Comparison of ENCODE assay signal across 8 cellular contexts in the genomic region with DNA sequence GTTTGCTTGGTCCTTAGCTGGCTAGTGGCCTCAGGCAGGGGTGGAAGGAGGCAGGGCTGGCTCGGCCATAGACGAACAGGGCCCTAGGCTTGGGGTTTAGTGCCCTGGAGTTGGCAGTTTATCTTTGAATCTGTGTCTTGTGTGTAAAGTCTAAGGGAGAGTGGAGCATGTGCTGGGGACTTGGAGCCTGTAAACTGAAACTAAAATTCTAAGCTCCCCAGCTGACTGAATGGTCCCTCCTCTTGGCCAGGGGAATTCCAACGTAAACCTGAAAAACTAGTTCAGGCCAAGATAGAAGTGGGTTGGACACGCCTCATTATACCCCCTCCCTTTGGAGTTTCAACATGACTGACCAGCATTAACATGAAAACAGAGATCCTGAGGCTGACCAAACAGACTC. TPM values are rescaled to one million over a fixed set of nuclear protein-coding genes. Genes with fewer than 3 reads are reported as not detected.
DNase-seq lines count a peak whose midpoint lies in the region; ATAC-seq and TF ChIP-seq lines count a peak whose summit lies in the region.

No MANE protein-coding gene starts in this region.

- intact Hi-C loops in right lobe of liver (cut with DNase I), result no loop called here

- 0 out of 2 replicates have a peak overlapping the region, but pooled peaks have one; percentile 21 for H3K27ac ChIP-seq in SJSA1
- peak overlapping the region in 1 of 3 donors; percentile 29 for H3K27ac ChIP-seq in right lobe of liver

- H3K27me3 Mint-ChIP-seq in activated CD8-positive, alpha-beta T cell treated with anti-CD3 and anti-CD28 coated beads, Interleukin-2, amount 10 ng/mL, durations not matched to agents 7 days and 5 days (ENCODE audit: low read depth), result no peaks in the 10 kb centered on the region

- no peak overlapping the region for H3K4me3 ChIP-seq in SJSA1
- H3K4me3 ChIP-seq in right lobe of liver, result no peak overlapping the region

- no peak for DNase-seq in SJSA1 (ENCODE audit: low read depth in 1 of 2, low spot score in 2 of 2)
- no peak for DNase-seq in right lobe of liver
- no peak for DNase-seq in 8988T
- DNase-seq in occipital lobe (lab: John Stamatoyannopoulos, UW), result no peak
- DNase-seq in UCSD-AML1 (lab: John Stamatoyannopoulos, UW; ENCODE audit: unreplicated experiment), result no peak
- DNase-seq in activated CD8-positive, alpha-beta T cell treated with anti-CD3 and anti-CD28 coated beads, Interleukin-2, amount 10 ng/mL, durations not matched to agents 7 days and 5 days, result no peak

- H3K4me3 Mint-ChIP-seq in activated CD8-positive, alpha-beta T cell treated with anti-CD3 and anti-CD28 coated beads, Interleukin-2, amount 10 ng/mL, durations not matched to agents 7 days and 5 days, result no peak overlapping the region

- H3K27me3 ChIP-seq in SJSA1 (replicated peaks), result no peaks in the 10 kb centered on the region
- no peaks in the 10 kb centered on the region for H3K27me3 ChIP-seq in right lobe of liver

- H3K9me3 ChIP-seq in SJSA1 (replicated peaks) (peaks cover 2% of the 10 kb centered on the region; the same call in 1 of the 2 replicates), right lobe of liver (no peaks in the 10 kb centered on the region)

- no peaks in the 10 kb centered on the region for H3K4me1 Mint-ChIP-seq in activated CD8-positive, alpha-beta T cell treated with anti-CD3 and anti-CD28 coated beads, Interleukin-2, amount 10 ng/mL, durations not matched to agents 7 days and 5 days (ENCODE audit: low read depth)

- 8% methylated on average over 2 of the region's 4 CpGs for WGBS in right lobe of liver (ENCODE audit: insufficient coverage, low coverage, low lambda C conversion rate, missing lambda C conversion rate)

- no peaks in the 10 kb centered on the region for H3K9me3 Mint-ChIP-seq in activated CD8-positive, alpha-beta T cell treated with anti-CD3 and anti-CD28 coated beads, Interleukin-2, amount 10 ng/mL, durations not matched to agents 7 days and 5 days (ENCODE audit: insufficient read depth)

- no peak for TF ChIP-seq CTCF in right lobe of liver (IDR thresholded peaks at IDR 0.05)

- H3K4me1 ChIP-seq in SJSA1 (replicated peaks) (peaks cover 41% of the 10 kb centered on the region), right lobe of liver (peaks cover 0 to 7% (median 0%) of the 10 kb centered on the region in 4 donors)

- no peak for TF ChIP-seq POLR2A in right lobe of liver (IDR thresholded peaks at IDR 0.05)

- no peaks in the 10 kb centered on the region for H3K36me3 Mint-ChIP-seq in activated CD8-positive, alpha-beta T cell treated with anti-CD3 and anti-CD28 coated beads, Interleukin-2, amount 10 ng/mL, durations not matched to agents 7 days and 5 days (ENCODE audit: low read depth)

- POLR2A ChIA-PET in activated CD8-positive, alpha-beta T cell treated with anti-CD3 and anti-CD28 coated beads, Interleukin-2, amount 10 ng/mL, durations not matched to agents 7 days and 5 days (lab: Charles Lee), result no interaction called here

- ATAC-seq in GM19025 (IDR thresholded peaks at IDR 0.05; ENCODE audit: low read depth, unreplicated experiment) (peak; percentile 94), HG02943 (IDR thresholded peaks at IDR 0.05; ENCODE audit: low read depth, unreplicated experiment) (peak; percentile 73), right lobe of liver (peak in 3 of 4 donors; percentile 11 to 69 (median 48))
- no peak for ATAC-seq in activated CD8-positive, alpha-beta T cell treated with anti-CD3 and anti-CD28 coated beads, Interleukin-2, amount 10 ng/mL, durations not matched to agents 7 days and 5 days

- CTCF ChIA-PET in activated CD8-positive, alpha-beta T cell treated with anti-CD3 and anti-CD28 coated beads, Interleukin-2, amount 10 ng/mL, durations not matched to agents 7 days and 5 days (lab: Charles Lee), result no interaction called here

- H3K36me3 ChIP-seq in SJSA1 (no peaks in the 10 kb centered on the region), right lobe of liver (no peaks in the 10 kb centered on the region)

- no peak overlapping the region for H3K27ac Mint-ChIP-seq in activated CD8-positive, alpha-beta T cell treated with anti-CD3 and anti-CD28 coated beads, Interleukin-2, amount 10 ng/mL, durations not matched to agents 7 days and 5 days

RNA-seq across cellular contexts. Expression of a gene that starts 46.1 kb away (rescaled TPM):
- total RNA-seq in SJSA1 (2014; rRNA removed; shearing (Covaris generic)), result 1.5 and 4.6 TPM in 2 replicates
- not detected for total RNA-seq in right lobe of liver
- total RNA-seq in occipital lobe, result not detected
- not detected for total RNA-seq in activated CD8-positive, alpha-beta T cell treated with anti-CD3 and anti-CD28 coated beads, Interleukin-2, amount 10 ng/mL, durations not matched to agents 7 days and 5 days

RNA-seq across cellular contexts. Expression of a gene that starts 58.4 kb away (rescaled TPM):
- 130 and 165 TPM in 2 replicates for total RNA-seq in SJSA1 (2014; rRNA removed; shearing (Covaris generic))
- total RNA-seq in right lobe of liver (under 1 TPM in 5 of 6 experiments, not detected in 1; 0.24 to 0.80 (median 0.74) TPM), occipital lobe (3.9 TPM)
- under 1 TPM; 0.21 to 0.23 TPM for total RNA-seq in activated CD8-positive, alpha-beta T cell treated with anti-CD3 and anti-CD28 coated beads, Interleukin-2, amount 10 ng/mL, durations not matched to agents 7 days and 5 days

Comparison
In these comparisons a context has a peak if more than half of its experiments do, and no peak if none do; other contexts are left out.
1. RNA of a gene that starts 58.4 kb away (total RNA-seq): 130 to 165 TPM in SJSA1; 3.9 TPM in occipital lobe (single experiment), 0.24 to 0.80 TPM in right lobe of liver and 0.21 to 0.23 TPM in activated CD8-positive, alpha-beta T cell treated with anti-CD3 and anti-CD28 coated beads, Interleukin-2, amount 10 ng/mL, durations not matched to agents 7 days and 5 days; every median in the first group is over 10 times any median in the second.